ENCODE assay signal across 16 cellular contexts in the genomic region with DNA sequence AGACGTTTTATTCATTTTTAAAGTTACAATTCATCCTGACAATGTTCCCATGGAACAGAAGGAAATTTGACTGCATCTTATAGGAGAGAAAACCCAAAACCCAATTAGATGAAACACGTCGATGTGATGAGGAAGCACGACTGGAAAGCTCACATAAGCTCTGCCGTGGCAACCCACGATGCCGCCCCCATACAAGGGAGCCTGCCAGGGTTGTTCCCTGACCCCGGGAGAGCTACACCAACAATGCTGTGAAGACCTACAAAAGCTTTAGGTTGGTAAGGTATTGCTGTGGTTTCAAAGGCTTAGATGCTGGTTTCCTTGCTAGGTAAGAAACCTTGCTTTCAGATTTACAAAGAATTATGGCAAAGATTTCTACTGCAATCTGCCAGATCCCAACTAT.
DNase-seq lines count a peak whose midpoint lies in the region; ATAC-seq lines count a peak whose summit lies in the region.
"Had no signal": no experiment of that assay in that cellular context is flagged by ENCODE, and none has a peak within 500 bp of the region (broad histone marks: within the 10 kb centered on the region; RNA-seq: fewer than 3 reads in every experiment).

No MANE protein-coding gene starts in this region.

- ATAC-seq in activated CD4-positive, alpha-beta T cell treated with anti-CD3 and anti-CD28 coated beads for 36 hours, result no peak
- ATAC-seq in effector memory CD8-positive, alpha-beta T cell (replicated peaks), result no peak
- ATAC-seq in HG03108 (IDR thresholded peaks at IDR 0.05; ENCODE audit: unreplicated experiment), result no peak
- ATAC-seq in stimulated activated naive B cell treated with anti-CD40 and anti-IgM and Interleukin-4, amounts not matched to agents 10 μg/mL and 1 μg/mL and 100 μg/mL, for 72 hours (replicated peaks), result no peak

- intact Hi-C loops in activated CD4-positive, alpha-beta T cell treated with anti-CD3 and anti-CD28 coated beads for 36 hours (cut with DNase I, micrococcal nuclease), result no loop called here

- H3K36me3 Mint-ChIP-seq in activated CD4-positive, alpha-beta T cell treated with anti-CD3 and anti-CD28 coated beads for 36 hours (ENCODE audit: low read depth), result peaks cover 2% of the 10 kb centered on the region
- H3K36me3 Mint-ChIP-seq in effector memory CD8-positive, alpha-beta T cell (ENCODE audit: insufficient read depth), result peaks cover 5% of the 10 kb centered on the region
- peaks cover 6 to 10% of the 10 kb centered on the region in 2 donors for H3K36me3 Mint-ChIP-seq in stimulated activated naive B cell treated with anti-CD40 and anti-IgM and Interleukin-4, amounts not matched to agents 10 μg/mL and 1 μg/mL and 100 μg/mL, for 72 hours

- CTCF ChIA-PET in activated CD4-positive, alpha-beta T cell treated with anti-CD3 and anti-CD28 coated beads for 36 hours (lab: Charles Lee), result interaction anchor here (1.0 kb wide), 1 partner anchor 77 kb away, joined by 3 read pairs; no protein-coding TSS in a partner anchor

- no peaks in the 10 kb centered on the region for H3K9me3 Mint-ChIP-seq in activated CD4-positive, alpha-beta T cell treated with anti-CD3 and anti-CD28 coated beads for 36 hours (ENCODE audit: low read depth)
- H3K9me3 Mint-ChIP-seq in effector memory CD8-positive, alpha-beta T cell, result no peaks in the 10 kb centered on the region
- no peaks in the 10 kb centered on the region for H3K9me3 Mint-ChIP-seq in stimulated activated naive B cell treated with anti-CD40 and anti-IgM and Interleukin-4, amounts not matched to agents 10 μg/mL and 1 μg/mL and 100 μg/mL, for 72 hours
- H3K9me3 Mint-ChIP-seq: mesothelial cell of epicardium, type B pancreatic cell had no signal

- H3K4me1 Mint-ChIP-seq in activated CD4-positive, alpha-beta T cell treated with anti-CD3 and anti-CD28 coated beads for 36 hours, result peaks cover 42% of the 10 kb centered on the region
- H3K4me1 Mint-ChIP-seq in effector memory CD8-positive, alpha-beta T cell (ENCODE audit: low read depth in 2 of 2), result peaks cover 21 to 32% of the 10 kb centered on the region in 2 donors
- H3K4me1 Mint-ChIP-seq in stimulated activated naive B cell treated with anti-CD40 and anti-IgM and Interleukin-4, amounts not matched to agents 10 μg/mL and 1 μg/mL and 100 μg/mL, for 72 hours, result no peaks in the 10 kb centered on the region

- no peaks in the 10 kb centered on the region for H3K27me3 Mint-ChIP-seq in activated CD4-positive, alpha-beta T cell treated with anti-CD3 and anti-CD28 coated beads for 36 hours
- no peaks in the 10 kb centered on the region for H3K27me3 Mint-ChIP-seq in effector memory CD8-positive, alpha-beta T cell
- no peaks in the 10 kb centered on the region for H3K27me3 Mint-ChIP-seq in stimulated activated naive B cell treated with anti-CD40 and anti-IgM and Interleukin-4, amounts not matched to agents 10 μg/mL and 1 μg/mL and 100 μg/mL, for 72 hours
- H3K27me3 Mint-ChIP-seq: type B pancreatic cell had no signal

- H3K4me1 ChIP-seq in HUES48 (ENCODE audit: control insufficient read depth, insufficient read depth, low read length) (0 out of 2 replicates have a peak, but pooled peaks cover 14% of the 10 kb centered on the region), rectal smooth muscle tissue (ENCODE audit: control insufficient read depth, insufficient read depth, low read length) (peaks cover 3% of the 10 kb centered on the region)
- H3K4me1 ChIP-seq: parathyroid adenoma had no signal

- H3K27me3 ChIP-seq in HUES48 (ENCODE audit: control insufficient read depth, insufficient read depth, low read length), result no peaks in the 10 kb centered on the region
- H3K27me3 ChIP-seq in rectal smooth muscle tissue (ENCODE audit: control insufficient read depth, insufficient read depth, low read length), result no peaks in the 10 kb centered on the region

- H3K9me3 ChIP-seq in HUES48 (ENCODE audit: control insufficient read depth, insufficient read depth, low read length), result no peaks in the 10 kb centered on the region

- H3K27ac Mint-ChIP-seq in activated CD4-positive, alpha-beta T cell treated with anti-CD3 and anti-CD28 coated beads for 36 hours, result no peak overlapping the region
- peak overlapping the region; percentile 59 to 82 for H3K27ac Mint-ChIP-seq in effector memory CD8-positive, alpha-beta T cell
- no peak overlapping the region for H3K27ac Mint-ChIP-seq in stimulated activated naive B cell treated with anti-CD40 and anti-IgM and Interleukin-4, amounts not matched to agents 10 μg/mL and 1 μg/mL and 100 μg/mL, for 72 hours
- H3K27ac Mint-ChIP-seq: mesothelial cell of epicardium had no signal

- H3K4me3 ChIP-seq in HUES48 (ENCODE audit: low read depth, low read length) (no peak overlapping the region), rectal smooth muscle tissue (ENCODE audit: low read length) (peak overlapping the region; percentile 24)

- H3K27ac ChIP-seq in HUES48 (ENCODE audit: low read depth, low read length) (peak overlapping the region; percentile 56), rectal smooth muscle tissue (ENCODE audit: low read depth, low read length) (peak overlapping the region; percentile 47)
- H3K27ac ChIP-seq: 22Rv1, parathyroid adenoma, WERI-Rb-1 had no signal

- DNase-seq in activated CD4-positive, alpha-beta T cell treated with anti-CD3 and anti-CD28 coated beads for 36 hours, result peak; percentile 15
- DNase-seq in activated CD4-positive, alpha-beta T cell treated with anti-CD3 and anti-CD28 coated beads for 4 hours, result no peak
- DNase-seq in effector memory CD8-positive, alpha-beta T cell, result no peak
- no peak for DNase-seq in stimulated activated CD4-positive, alpha-beta T cell treated with anti-CD3 and anti-CD28 coated beads, Interleukin-4, amount 100 ng/mL, for 1 hour
- DNase-seq in stimulated activated naive B cell treated with anti-CD40 and anti-IgM and Interleukin-4, amounts not matched to agents 10 μg/mL and 1 μg/mL and 100 μg/mL, for 72 hours, result no peak
- DNase-seq: aorta, NCI-H1930, NCI-H526 treated with DMSO at 0.1 percent for 48 hours, WERI-Rb-1 had no signal

- H3K4me3 Mint-ChIP-seq in activated CD4-positive, alpha-beta T cell treated with anti-CD3 and anti-CD28 coated beads for 36 hours, result peak overlapping the region; percentile 35
- peak overlapping the region in 1 of 2 donors; percentile 17 for H3K4me3 Mint-ChIP-seq in effector memory CD8-positive, alpha-beta T cell
- no peak overlapping the region for H3K4me3 Mint-ChIP-seq in stimulated activated naive B cell treated with anti-CD40 and anti-IgM and Interleukin-4, amounts not matched to agents 10 μg/mL and 1 μg/mL and 100 μg/mL, for 72 hours
- H3K4me3 Mint-ChIP-seq: mesothelial cell of epicardium, type B pancreatic cell had no signal

- H3K9ac ChIP-seq in HUES48 (ENCODE audit: low read depth, low read length) (no peak overlapping the region), rectal smooth muscle tissue (ENCODE audit: low read length) (no peak overlapping the region)
- H3K9ac ChIP-seq: parathyroid adenoma had no signal

- H3K36me3 ChIP-seq in HUES48 (ENCODE audit: control insufficient read depth, insufficient read depth, low read length) (no peaks in the 10 kb centered on the region), rectal smooth muscle tissue (ENCODE audit: control insufficient read depth, insufficient read depth, low read length) (no peaks in the 10 kb centered on the region)
- H3K36me3 ChIP-seq: WERI-Rb-1 had no signal

- POLR2A ChIA-PET in activated CD4-positive, alpha-beta T cell treated with anti-CD3 and anti-CD28 coated beads for 36 hours (lab: Charles Lee), result no interaction called here

Comparison
In these comparisons a context has a peak if more than half of its experiments do, and no peak if none do; other contexts are left out.
1. H3K27ac Mint-ChIP-seq: peak in effector memory CD8-positive, alpha-beta T cell (2 of 2); none in activated CD4-positive, alpha-beta T cell treated with anti-CD3 and anti-CD28 coated beads for 36 hours (single experiment) and stimulated activated naive B cell treated with anti-CD40 and anti-IgM and Interleukin-4, amounts not matched to agents 10 μg/mL and 1 μg/mL and 100 μg/mL, for 72 hours (single experiment).